1 cellular context compared by ENCODE assay signal in the genomic region with DNA sequence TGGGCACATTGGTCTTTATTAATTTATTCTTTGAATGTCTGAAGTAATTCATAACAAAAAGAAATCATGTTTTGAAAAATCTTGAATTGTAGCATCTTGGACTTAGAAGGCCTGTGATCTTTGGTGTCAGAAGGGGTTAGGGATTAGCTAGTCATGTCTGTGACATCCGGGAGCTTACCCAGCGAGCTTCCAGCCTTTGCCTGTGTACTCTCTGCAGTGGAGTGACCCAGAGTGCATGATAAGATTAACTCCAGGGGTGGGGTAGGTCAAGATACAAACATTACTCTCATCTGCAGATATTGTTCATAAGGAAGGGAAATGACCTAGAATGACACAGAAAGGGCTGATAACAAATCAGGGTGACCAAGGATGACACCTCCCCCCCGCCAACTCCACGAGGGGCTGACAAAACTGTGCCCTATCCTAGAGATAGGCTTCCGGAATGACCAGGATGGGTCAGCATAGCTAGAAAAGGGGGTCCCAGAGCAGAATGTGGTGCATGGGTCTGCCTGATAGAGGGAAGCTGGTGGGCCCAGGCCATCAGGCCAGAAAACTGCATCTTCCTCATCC.
TF ChIP-seq lines count a peak whose summit lies in the region.

No MANE protein-coding gene starts in this region.

TF ChIP-seq in HepG2, 621 proteins besides CTCF, POLR2A, EP300 and RAD21:
- TF ChIP-seq CHD2 (IDR thresholded peaks at IDR 0.05; ENCODE audit: low read depth, low read length), result no peak
- TF ChIP-seq, protein P1, sequence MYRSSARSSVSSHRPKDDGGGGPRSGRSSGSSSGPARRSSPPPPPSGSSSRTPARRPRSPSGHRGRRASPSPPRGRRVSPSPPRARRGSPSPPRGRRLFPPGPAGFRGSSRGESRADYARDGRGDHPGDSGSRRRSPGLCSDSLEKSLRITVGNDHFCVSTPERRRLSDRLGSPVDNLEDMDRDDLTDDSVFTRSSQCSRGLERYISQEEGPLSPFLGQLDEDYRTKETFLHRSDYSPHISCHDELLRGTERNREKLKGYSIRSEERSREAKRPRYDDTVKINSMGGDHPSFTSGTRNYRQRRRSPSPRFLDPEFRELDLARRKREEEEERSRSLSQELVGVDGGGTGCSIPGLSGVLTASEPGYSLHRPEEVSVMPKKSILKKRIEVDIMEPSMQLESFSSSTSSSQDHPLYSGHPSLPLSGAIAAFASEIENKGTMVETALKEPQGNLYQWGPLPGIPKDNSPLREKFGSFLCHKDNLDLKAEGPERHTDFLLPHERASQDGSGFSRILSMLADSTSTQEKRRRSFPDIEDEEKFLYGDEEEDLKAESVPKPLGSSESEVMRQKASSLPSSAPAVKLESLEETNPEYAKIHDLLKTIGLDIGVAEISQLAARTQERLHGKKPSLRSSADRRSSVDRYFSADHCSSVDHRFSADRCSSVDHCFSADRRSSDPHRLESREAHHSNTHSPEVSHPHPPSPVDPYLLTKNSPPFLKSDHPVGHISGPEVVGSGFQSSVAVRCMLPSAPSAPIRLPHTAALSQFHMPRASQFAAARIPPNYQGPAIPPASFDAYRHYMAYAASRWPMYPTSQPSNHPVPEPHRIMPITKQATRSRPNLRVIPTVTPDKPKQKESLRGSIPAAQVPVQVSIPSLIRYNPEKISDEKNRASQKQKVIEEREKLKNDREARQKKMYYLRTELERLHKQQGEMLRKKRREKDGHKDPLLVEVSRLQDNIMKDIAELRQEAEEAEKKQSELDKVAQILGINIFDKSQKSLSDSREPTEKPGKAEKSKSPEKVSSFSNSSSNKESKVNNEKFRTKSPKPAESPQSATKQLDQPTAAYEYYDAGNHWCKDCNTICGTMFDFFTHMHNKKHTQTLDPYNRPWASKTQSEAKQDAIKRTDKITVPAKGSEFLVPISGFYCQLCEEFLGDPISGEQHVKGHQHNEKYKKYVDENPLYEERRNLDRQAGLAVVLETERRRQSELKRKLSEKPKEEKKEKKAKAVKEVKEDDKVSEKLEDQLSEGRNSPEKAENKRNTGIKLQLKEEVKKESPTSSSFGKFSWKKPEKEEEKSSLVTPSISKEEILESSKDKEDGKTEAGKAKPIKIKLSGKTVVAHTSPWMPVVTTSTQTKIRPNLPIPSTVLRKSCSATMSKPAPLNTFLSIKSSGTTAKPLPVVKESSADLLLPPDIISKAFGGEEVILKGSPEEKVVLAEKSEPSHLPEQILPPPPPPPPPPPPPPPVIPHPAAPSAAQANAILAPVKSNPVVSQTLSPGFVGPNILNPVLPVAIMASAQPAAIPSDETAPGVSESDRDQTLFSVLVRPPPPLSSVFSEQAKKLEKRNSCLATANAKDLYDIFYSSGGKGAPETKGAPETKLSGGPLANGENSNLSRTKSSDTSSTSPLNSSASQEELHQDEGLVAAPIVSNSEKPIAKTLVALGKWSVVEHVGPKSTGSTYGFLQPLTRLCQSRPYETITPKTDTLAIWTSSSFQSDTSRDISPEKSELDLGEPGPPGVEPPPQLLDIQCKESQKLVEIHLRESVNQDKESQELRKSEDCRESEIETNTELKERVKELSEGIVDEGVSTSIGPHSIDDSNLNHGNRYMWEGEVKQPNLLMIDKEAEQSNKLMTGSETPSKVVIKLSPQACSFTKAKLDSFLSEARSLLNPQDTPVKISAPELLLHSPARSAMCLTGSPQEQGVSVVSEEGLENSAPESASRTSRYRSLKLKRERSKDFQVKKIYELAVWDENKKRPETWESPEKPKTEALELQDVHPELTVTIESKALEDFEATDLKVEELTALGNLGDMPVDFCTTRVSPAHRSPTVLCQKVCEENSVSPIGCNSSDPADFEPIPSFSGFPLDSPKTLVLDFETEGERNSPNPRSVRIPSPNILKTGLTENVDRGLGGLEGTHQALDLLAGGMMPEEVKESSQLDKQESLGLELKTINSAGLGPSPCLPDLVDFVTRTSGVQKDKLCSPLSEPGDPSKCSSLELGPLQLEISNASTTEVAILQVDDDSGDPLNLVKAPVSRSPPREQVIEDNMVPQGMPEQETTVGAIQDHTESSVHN (CRISPR knock-in tag; IDR thresholded peaks at IDR 0.05), result no peak
- TF ChIP-seq ZBTB42 (CRISPR knock-in tag; IDR thresholded peaks at IDR 0.05), result no peak
- no peak for TF ChIP-seq GATAD2A (CRISPR knock-in tag; IDR thresholded peaks at IDR 0.05)
